7 cellular contexts compared by ENCODE assay signal in genomic region chr17:50817142-50817751, GRCh38. TPM values are rescaled to one million over a fixed set of nuclear protein-coding genes. Genes with fewer than 3 reads are reported as not detected.
A peak's percentile ranks its signal among the peaks of the same experiment; 100 is the strongest.
DNase-seq lines count a peak whose midpoint lies in the region; ATAC-seq, FAIRE-seq and TF ChIP-seq lines count a peak whose summit lies in the region.

No MANE protein-coding gene starts in this region.

- H3K9ac ChIP-seq in adipocyte (ENCODE audit: low read length), result no peak overlapping the region
- peak overlapping the region; percentile 35 for H3K9ac ChIP-seq in keratinocyte (ENCODE audit: control insufficient read depth, extremely low read depth, insufficient read depth, low read length)

- no peaks in the 10 kb centered on the region for H3K9me3 Mint-ChIP-seq in T-cell

- ATAC-seq in T-cell (replicated peaks in 1 of 4) (peak; percentile 61 to 85 (median 72)), HG02588 (IDR thresholded peaks at IDR 0.05; ENCODE audit: unreplicated experiment) (no peak)

- no peak overlapping the region for H3K27ac Mint-ChIP-seq in T-cell

- H3K4me1 ChIP-seq in adipocyte (ENCODE audit: control insufficient read depth, insufficient read depth, low read length), result no peaks in the 10 kb centered on the region
- peaks cover 16% of the 10 kb centered on the region for H3K4me1 ChIP-seq in keratinocyte (ENCODE audit: control insufficient read depth, extremely low read depth, insufficient read depth, low read length)

- H3K36me3 Mint-ChIP-seq in T-cell, result no peaks in the 10 kb centered on the region

- CTCF ChIA-PET in T-cell (lab: Charles Lee), result interaction anchor here (1.1 to 1.8 kb wide), 2 partner anchors 139 to 140 kb away, joined by 3 to 4 read pairs; no protein-coding TSS in a partner anchor

- peak; percentile 53 for DNase-seq in H54 (ENCODE audit: insufficient read length, low spot score)
- peak in 30 of 34 experiments; percentile 9 to 66 (median 46) for DNase-seq in T-cell
- peak; percentile 42 for DNase-seq in adipocyte (ENCODE audit: low read depth)
- no peak for DNase-seq in keratinocyte (ENCODE audit: low read depth, low spot score)
- peak; percentile 40 to 62 for DNase-seq in stimulated activated CD4-positive, alpha-beta T cell treated with anti-CD3 and anti-CD28 coated beads, Interleukin-4, amount 100 ng/mL, for 4 hours
- DNase-seq in NCI-H2107 (lab: John Stamatoyannopoulos, UW), result no peak

- peak; percentile 74 to 88 (median 77) for TF ChIP-seq CTCF in keratinocyte (optimal IDR thresholded peaks at IDR 0.05 in 1 of 3, IDR thresholded peaks at IDR 0.05 in 1 of 3, conservative IDR thresholded peaks at IDR 0.05 in 1 of 3; ENCODE audit: extremely low read depth in 1 of 3, insufficient read depth in 2 of 3, low read length in 3 of 3)

- H3K79me2 ChIP-seq in keratinocyte (ENCODE audit: control insufficient read depth, insufficient read depth, low read length), result no peaks in the 10 kb centered on the region

- no peaks in the 10 kb centered on the region for H3K9me1 ChIP-seq in keratinocyte (ENCODE audit: control insufficient read depth, extremely low read depth, insufficient read depth, low read length)

- H3K9me3 ChIP-seq in adipocyte (ENCODE audit: control insufficient read depth, low read length) (no peaks in the 10 kb centered on the region), keratinocyte (ENCODE audit: control insufficient read depth, low read depth, low read length) (no peaks in the 10 kb centered on the region)

- peaks cover 42% of the 10 kb centered on the region for H3K27me3 ChIP-seq in adipocyte (replicated peaks; ENCODE audit: control insufficient read depth, insufficient read depth, low read length)
- no peaks in the 10 kb centered on the region for H3K27me3 ChIP-seq in keratinocyte (ENCODE audit: control insufficient read depth, extremely low read depth, insufficient read depth, low read length)

- FAIRE-seq in H54 (lab: Jason Lieb, UNC), result no peak
- no peak for FAIRE-seq in keratinocyte (lab: Jason Lieb, UNC)

- peak overlapping the region; percentile 77 for H3K27ac ChIP-seq in keratinocyte (ENCODE audit: control insufficient read depth, insufficient read depth, low read length)

- no peak for TF ChIP-seq POLR2A in H54 (IDR thresholded peaks at IDR 0.05; ENCODE audit: low read depth, low read length)

- POLR2A ChIA-PET in T-cell (lab: Charles Lee), result interaction anchor here in 1 of 2 donors (0.5 kb wide), 1 partner anchor 411 kb away, joined by 3 read pairs; no protein-coding TSS in a partner anchor

- peak overlapping the region; percentile 73 for H3K4me2 ChIP-seq in keratinocyte (ENCODE audit: control insufficient read depth, extremely low read depth, insufficient read depth, low read depth, low read length)

- H3K27me3 Mint-ChIP-seq in T-cell, result peaks cover 9 to 17% of the 10 kb centered on the region in 2 donors

- no peaks in the 10 kb centered on the region for H4K20me1 ChIP-seq in keratinocyte (ENCODE audit: control insufficient read depth, extremely low read depth, insufficient read depth, low read length)

- peaks cover 0 to 6% (median 2%) of the 10 kb centered on the region in 3 donors for H3K4me1 Mint-ChIP-seq in T-cell

- dilution Hi-C loops in keratinocyte (cut with MboI; ENCODE audit: extremely low pct_ligation_motif_present, low sequenced_read_pairs), result no loop called here

- peak overlapping the region in 1 of 3 donors; percentile 6 for H3K4me3 Mint-ChIP-seq in T-cell

- H2AFZ ChIP-seq in keratinocyte (ENCODE audit: control insufficient read depth, low read length), result peak overlapping the region; percentile 69

- no peak overlapping the region for H3K4me3 ChIP-seq in adipocyte (ENCODE audit: low read length)
- H3K4me3 ChIP-seq in keratinocyte (ENCODE audit: control insufficient read depth in 2 of 3, extremely low read depth in 1 of 3, insufficient read depth in 2 of 3, low read depth in 1 of 3, low read length in 3 of 3), result peak overlapping the region in 2 of 3 experiments; percentile 7 to 44

- H3K36me3 ChIP-seq in adipocyte (ENCODE audit: control insufficient read depth, insufficient read depth, low read length, severe bottlenecking), result no peaks in the 10 kb centered on the region
- H3K36me3 ChIP-seq in keratinocyte (ENCODE audit: control insufficient read depth in 2 of 2, extremely low read depth in 1 of 2, insufficient read depth in 2 of 2, low read length in 2 of 2), result no peaks in the 10 kb centered on the region

RNA-seq across cellular contexts. Expression of gene WFIKKN2, which starts 18.1 kb away (rescaled TPM):
- not detected for total RNA-seq in T-cell
- not detected in 3 replicates for polyA plus RNA-seq in keratinocyte
- not detected for polyA plus RNA-seq in keratinocyte (2011; ENCODE audit: low read depth)
- not detected in 2 replicates for polyA plus RNA-seq in keratinocyte (2011; cell fraction: cytosol; rRNA removed)
- not detected in 2 replicates for polyA plus RNA-seq in keratinocyte (2011; cell fraction: nucleus; rRNA removed)
- polyA plus RNA-seq in keratinocyte (2012; ENCODE audit: low replicate concordance), result not detected in 2 replicates
- not detected in 3 replicates for polyA minus RNA-seq in keratinocyte
- polyA minus RNA-seq in keratinocyte (2011; cell fraction: cytosol; rRNA and poly(A)+ RNA removed), result not detected
- not detected in 2 replicates for polyA minus RNA-seq in keratinocyte (2011; cell fraction: nucleus; rRNA and poly(A)+ RNA removed)

RNA-seq across cellular contexts. Expression of gene TOB1, which starts 48.9 kb away (rescaled TPM):
- total RNA-seq in T-cell, result 100 to 1,000 TPM in 2 of 5 donors, 10 to 100 TPM in 3; 75.4 to 310 (median 92.6) TPM
- 59.5 to 73.3 TPM (median 64.4 TPM) in 3 replicates for polyA plus RNA-seq in keratinocyte
- 97.4 TPM for polyA plus RNA-seq in keratinocyte (2011; ENCODE audit: low read depth)
- 43.7 and 59.1 TPM in 2 replicates for polyA plus RNA-seq in keratinocyte (2011; cell fraction: cytosol; rRNA removed)
- 146 and 173 TPM in 2 replicates for polyA plus RNA-seq in keratinocyte (2011; cell fraction: nucleus; rRNA removed)
- 94.3 and 311 TPM in 2 replicates for polyA plus RNA-seq in keratinocyte (2012; ENCODE audit: low replicate concordance)
- 84.2 to 122 TPM (median 105 TPM) in 3 replicates for polyA minus RNA-seq in keratinocyte
- 108 TPM for polyA minus RNA-seq in keratinocyte (2011; cell fraction: cytosol; rRNA and poly(A)+ RNA removed)
- polyA minus RNA-seq in keratinocyte (2011; cell fraction: nucleus; rRNA and poly(A)+ RNA removed), result 181 and 201 TPM in 2 replicates

RNA-seq across cellular contexts. Expression of gene ANKRD40CL, which starts 49.9 kb away (rescaled TPM):
- not detected for total RNA-seq in T-cell
- polyA plus RNA-seq in keratinocyte, result not detected in 3 replicates
- polyA plus RNA-seq in keratinocyte (2011; ENCODE audit: low read depth), result not detected
- not detected in 2 replicates for polyA plus RNA-seq in keratinocyte (2011; cell fraction: cytosol; rRNA removed)
- not detected in 2 replicates for polyA plus RNA-seq in keratinocyte (2011; cell fraction: nucleus; rRNA removed)
- not detected in 2 replicates for polyA plus RNA-seq in keratinocyte (2012; ENCODE audit: low replicate concordance)
- not detected in 3 replicates for polyA minus RNA-seq in keratinocyte
- polyA minus RNA-seq in keratinocyte (2011; cell fraction: cytosol; rRNA and poly(A)+ RNA removed), result not detected
- not detected in 2 replicates for polyA minus RNA-seq in keratinocyte (2011; cell fraction: nucleus; rRNA and poly(A)+ RNA removed)

Comparison
In these comparisons a context has a peak if more than half of its experiments do, and no peak if none do; other contexts are left out.
1. DNase-seq: peak in H54 (single experiment), T-cell (30 of 34), adipocyte (single experiment) and stimulated activated CD4-positive, alpha-beta T cell treated with anti-CD3 and anti-CD28 coated beads, Interleukin-4, amount 100 ng/mL, for 4 hours (2 of 2); none in keratinocyte (single experiment) and NCI-H2107 (single experiment).